34 cellular contexts compared by ENCODE assay signal in the genomic region with DNA sequence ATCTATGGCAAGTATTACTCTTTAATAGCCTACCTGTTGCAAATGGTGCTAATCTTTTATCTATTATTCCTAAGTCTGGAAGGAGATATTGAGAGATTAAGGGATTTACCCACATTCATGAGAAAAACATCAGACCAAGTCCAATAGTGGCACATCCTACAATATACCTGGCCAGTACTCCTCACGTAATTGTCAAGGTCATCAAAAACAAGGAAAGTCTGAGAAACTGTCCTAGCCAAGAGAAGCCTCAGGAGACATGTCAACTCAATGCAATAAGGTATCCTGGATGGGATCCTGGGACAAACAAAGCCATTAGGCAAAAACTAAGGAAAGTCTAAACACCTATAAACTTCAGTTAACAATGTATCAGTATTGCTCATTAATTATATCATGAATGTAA.
"Had no signal": no experiment of that assay in that cellular context is flagged by ENCODE, and none has a peak within 500 bp of the region (broad histone marks: within the 10 kb centered on the region; RNA-seq: fewer than 3 reads in every experiment).

No MANE protein-coding gene starts in this region.

- FAIRE-seq: astrocyte, TTC549 had no signal

- ATAC-seq: activated CD8-positive, alpha-beta T cell treated with anti-CD3 and anti-CD28 coated beads for 36 hours; activated naive CD4-positive, alpha-beta T cell treated with anti-CD3 and anti-CD28 coated beads, Interleukin-2, amount 50 U/mL, for 72 hours; activated T-cell treated with anti-CD3 and anti-CD28 coated beads, Interleukin-2, amount 50 U/mL, for 4 hours; activated T-cell treated with anti-CD3 and anti-CD28 coated beads, Interleukin-2, amount 50 U/mL, for 72 hours; activated T-helper 17 cell treated with anti-CD3 and anti-CD28 coated beads, Interleukin-2, amount 50 U/mL, for 72 hours; body of pancreas had no signal

- H3K9me3 ChIP-seq: adrenal gland, body of pancreas, breast epithelium had no signal

- H3K4me1 ChIP-seq: body of pancreas, breast epithelium had no signal

- DNase-seq: activated B cell treated with CpG ODN at 0.5 μM for 24 hours; activated CD4-positive, alpha-beta memory T cell treated with anti-CD3 and anti-CD28 coated beads for 36 hours; activated CD4-positive, alpha-beta T cell treated with anti-CD3 and anti-CD28 coated beads for 4 hours; activated CD4-positive, alpha-beta T cell treated with anti-CD3 and anti-CD28 coated beads, Interleukin-2, amount 10 ng/mL, durations not matched to agents 24 days and 14 days; activated CD4-positive, alpha-beta T cell treated with anti-CD3 and anti-CD28 coated beads, Interleukin-2, amount 50 U/mL, for 1 hour; activated CD4-positive, alpha-beta T cell treated with anti-CD3 and anti-CD28 coated beads, Interleukin-2, amount 50 U/mL, for 4 hours; activated CD4-positive, CD25-positive, alpha-beta regulatory T cell treated with anti-CD3 and anti-CD28 coated beads, Interleukin-2, amount 50 U/mL, for 72 hours; activated CD8-positive, alpha-beta memory T cell treated with anti-CD3 and anti-CD28 coated beads, Interleukin-2, amount 50 U/mL, for 4 hours; activated CD8-positive, alpha-beta T cell treated with anti-CD3 and anti-CD28 coated beads for 36 hours; activated effector memory CD4-positive, alpha-beta T cell treated with anti-CD3 and anti-CD28 coated beads, Interleukin-2, amount 50 U/mL, for 16 hours; activated gamma-delta T cell treated with Interleukin-2 at 50 U/mL for 16 hours; activated naive CD4-positive, alpha-beta T cell; activated naive CD4-positive, alpha-beta T cell treated with anti-CD3 and anti-CD28 coated beads for 36 hours; activated naive CD4-positive, alpha-beta T cell treated with anti-CD3 and anti-CD28 coated beads, Interleukin-2, amount 50 U/mL, for 16 hours; activated naive CD8-positive, alpha-beta T cell treated with anti-CD3 and anti-CD28 coated beads for 36 hours; activated T-cell treated with anti-CD3 and anti-CD28 coated beads for 4 hours; activated T-cell treated with anti-CD3 and anti-CD28 coated beads, Interleukin-2, amount 50 U/mL, for 1 hour; activated T-cell treated with anti-CD3 and anti-CD28 coated beads, Interleukin-2, amount 50 U/mL, for 4 hours; activated T-cell treated with anti-CD3 and anti-CD28 coated beads, Interleukin-2, amount 50 U/mL, for 72 hours; adrenal gland; amniotic stem cell; aorta; body of pancreas; brain microvascular endothelial cell; central memory CD4-positive, alpha-beta T cell; T-helper 1 cell; T-helper 2 cell; T-helper 9 cell had no signal

- H3K27ac ChIP-seq: adrenal gland, body of pancreas, brain microvascular endothelial cell, breast epithelium, VCaP had no signal

- H3K4me3 ChIP-seq: adrenal gland, body of pancreas, breast epithelium had no signal

- H3K27me3 ChIP-seq: adrenal gland, body of pancreas, brain microvascular endothelial cell, breast epithelium had no signal
